ENCODE assay signal across 8 cellular contexts in genomic region chr11:209275-210121, GRCh38. TPM values are rescaled to one million over a fixed set of nuclear protein-coding genes. Genes with fewer than 3 reads are reported as not detected.
DNase-seq lines count a peak whose midpoint lies in the region; ATAC-seq, FAIRE-seq and TF ChIP-seq lines count a peak whose summit lies in the region.

No MANE protein-coding gene starts in this region.

- no peak for TF ChIP-seq POLR2A in GM12892 (IDR thresholded peaks at IDR 0.05; ENCODE audit: low read depth, low read length)

- ATAC-seq in GM19035 (IDR thresholded peaks at IDR 0.05; ENCODE audit: unreplicated experiment), result no peak
- no peak for ATAC-seq in GM19452 (IDR thresholded peaks at IDR 0.05; ENCODE audit: unreplicated experiment)
- ATAC-seq in GM18870 (IDR thresholded peaks at IDR 0.05; ENCODE audit: unreplicated experiment), result no peak

- no peaks in the 10 kb centered on the region for H3K9me3 ChIP-seq in SJSA1 (replicated peaks)

- peak overlapping the region; percentile 90 for H3K27ac ChIP-seq in SJSA1

- peak; percentile 64 for FAIRE-seq in GM12892 (lab: Jason Lieb, UNC)

- H3K36me3 ChIP-seq in SJSA1, result peaks cover 86% of the 10 kb centered on the region

- H3K4me3 ChIP-seq in SJSA1, result peak overlapping the region; percentile 87
- H3K4me3 ChIP-seq in fibroblast of the aortic adventitia (ENCODE audit: low read depth, low read length), result peak overlapping the region; percentile 80
- H3K4me3 ChIP-seq in retinal pigment epithelial cell (ENCODE audit: low read length), result peak overlapping the region; percentile 92

- TF ChIP-seq CTCF in fibroblast of the aortic adventitia (IDR thresholded peaks at IDR 0.05; ENCODE audit: insufficient read depth, low read length) (no peak), retinal pigment epithelial cell (conservative IDR thresholded peaks at IDR 0.05; ENCODE audit: low read depth, low read length) (no peak)

- DNase-seq in GM12892 (ENCODE audit: insufficient read length), result no peak
- DNase-seq in SJSA1 (ENCODE audit: low read depth in 1 of 2, low spot score in 2 of 2), result peak in 1 of 2 experiments; percentile 35
- DNase-seq in fibroblast of the aortic adventitia (ENCODE audit: low read depth), result no peak
- DNase-seq in retinal pigment epithelial cell (ENCODE audit: low read depth), result no peak
- no peak for DNase-seq in NCI-H446 (lab: John Stamatoyannopoulos, UW)

- peaks cover 32% of the 10 kb centered on the region for H3K4me1 ChIP-seq in SJSA1 (replicated peaks)

- H3K27me3 ChIP-seq in SJSA1 (replicated peaks), result no peaks in the 10 kb centered on the region

RNA-seq across cellular contexts. Expression of gene RIC8A, which starts 2.0 kb away (rescaled TPM):
- 38.6 TPM for polyA plus RNA-seq in GM12892 (2012; ENCODE audit: missing spikeins)
- total RNA-seq in SJSA1 (2014; rRNA removed; shearing (Covaris generic)), result 165 and 176 TPM in 2 replicates
- 135 and 148 TPM in 2 replicates for total RNA-seq in fibroblast of the aortic adventitia (ENCODE audit: low replicate concordance)

RNA-seq across cellular contexts. Expression of gene BET1L, which starts 2.3 kb away (rescaled TPM):
- polyA plus RNA-seq in GM12892 (2012; ENCODE audit: missing spikeins), result 24.1 TPM
- total RNA-seq in SJSA1 (2014; rRNA removed; shearing (Covaris generic)), result 9.8 and 10.5 TPM in 2 replicates
- total RNA-seq in fibroblast of the aortic adventitia (ENCODE audit: low replicate concordance), result 9.6 and 16.2 TPM in 2 replicates

RNA-seq across cellular contexts. Expression of gene SCGB1C1, which starts 16.6 kb away (rescaled TPM):
- polyA plus RNA-seq in GM12892 (2012; ENCODE audit: missing spikeins), result not detected
- total RNA-seq in SJSA1 (2014; rRNA removed; shearing (Covaris generic)), result not detected in 2 replicates
- not detected in 2 replicates for total RNA-seq in fibroblast of the aortic adventitia (ENCODE audit: low replicate concordance)

RNA-seq across cellular contexts. Expression of gene SIRT3, which starts 26.6 kb away (rescaled TPM):
- polyA plus RNA-seq in GM12892 (2012; ENCODE audit: missing spikeins), result 20.7 TPM
- total RNA-seq in SJSA1 (2014; rRNA removed; shearing (Covaris generic)), result 2.3 and 7.1 TPM in 2 replicates
- 4.2 and 8.2 TPM in 2 replicates for total RNA-seq in fibroblast of the aortic adventitia (ENCODE audit: low replicate concordance)

RNA-seq across cellular contexts. Expression of gene PSMD13, which starts 27.3 kb away (rescaled TPM):
- 147 TPM for polyA plus RNA-seq in GM12892 (2012; ENCODE audit: missing spikeins)
- 217 and 331 TPM in 2 replicates for total RNA-seq in SJSA1 (2014; rRNA removed; shearing (Covaris generic))
- 96.9 and 121 TPM in 2 replicates for total RNA-seq in fibroblast of the aortic adventitia (ENCODE audit: low replicate concordance)
